9 cellular contexts compared by ENCODE assay signal in genomic region chr14:41285193-41285748, GRCh38.
A peak's percentile ranks its signal among the peaks of the same experiment; 100 is the strongest.
DNase-seq lines count a peak whose midpoint lies in the region; ATAC-seq lines count a peak whose summit lies in the region.
"Had no signal": no experiment of that assay in that cellular context is flagged by ENCODE, and none has a peak within 500 bp of the region (broad histone marks: within the 10 kb centered on the region; RNA-seq: fewer than 3 reads in every experiment).

No MANE protein-coding gene starts in this region.

- ATAC-seq in left lobe of liver (peak; percentile 62), HG03139 (IDR thresholded peaks at IDR 0.05; ENCODE audit: unreplicated experiment) (no peak), GM21447 (IDR thresholded peaks at IDR 0.05; ENCODE audit: unreplicated experiment) (no peak)
- ATAC-seq: activated CD8-positive, alpha-beta memory T cell treated with anti-CD3 and anti-CD28 coated beads, Interleukin-2, amount 10 ng/mL, durations not matched to agents 7 days and 5 days had no signal

- peak; percentile 26 for DNase-seq in ELR (ENCODE audit: low read depth)
- DNase-seq in NCI-H1048 (lab: John Stamatoyannopoulos, UW) = peak; percentile 29
- peak; percentile 18 for DNase-seq in SW480 (ENCODE audit: low spot score)
- DNase-seq in left lobe of liver (ENCODE audit: low spot score) = no peak
- no peak for DNase-seq in medulla oblongata (ENCODE audit: extremely low spot score)
- DNase-seq in T1000 (lab: John Stamatoyannopoulos, UW) = no peak
- DNase-seq: activated CD8-positive, alpha-beta memory T cell treated with anti-CD3 and anti-CD28 coated beads, Interleukin-2, amount 10 ng/mL, durations not matched to agents 7 days and 5 days had no signal

Comparison
In these comparisons a context has a peak if more than half of its experiments do, and no peak if none do; other contexts are left out.
1. DNase-seq: peak in ELR (single experiment), NCI-H1048 (single experiment) and SW480 (single experiment); none in left lobe of liver (single experiment), medulla oblongata (single experiment) and T1000 (single experiment).